Comparison of ENCODE assay signal across 23 cellular contexts in the genomic region with DNA sequence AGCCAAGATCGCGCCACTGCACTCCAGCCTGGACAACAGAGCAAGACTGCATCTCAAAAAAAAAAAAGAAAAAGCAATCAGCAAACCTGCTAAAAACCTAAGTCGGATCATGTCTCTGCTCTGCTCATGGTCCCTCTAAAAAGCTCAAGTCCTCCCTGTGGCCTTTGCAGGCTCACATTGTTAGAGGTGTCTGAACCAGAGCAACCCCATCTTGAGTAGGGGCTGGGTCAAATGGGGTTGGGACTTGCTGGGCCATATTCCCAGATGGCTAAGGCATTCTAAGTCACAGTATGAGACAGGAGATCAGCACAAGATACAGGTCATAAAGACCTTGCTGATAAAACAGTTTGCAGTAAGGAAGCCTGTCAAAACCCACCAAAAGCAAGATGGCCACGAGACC. TPM values are rescaled to one million over a fixed set of nuclear protein-coding genes. Genes with fewer than 3 reads are reported as not detected.
"Had no signal": no experiment of that assay in that cellular context is flagged by ENCODE, and none has a peak within 500 bp of the region (broad histone marks: within the 10 kb centered on the region; RNA-seq: fewer than 3 reads in every experiment).

No MANE protein-coding gene starts in this region.

- H3K4me3 Mint-ChIP-seq: activated B cell treated with CpG ODN at 0.5 μM for 24 hours; activated CD4-positive, alpha-beta T cell treated with anti-CD3 and anti-CD28 coated beads, Interleukin-2, amount 10 ng/mL, durations not matched to agents 24 days and 14 days; activated CD8-positive, alpha-beta memory T cell treated with anti-CD3 and anti-CD28 coated beads, Interleukin-2, amount 10 ng/mL, durations not matched to agents 7 days and 5 days; activated naive CD4-positive, alpha-beta T cell treated with anti-CD3 and anti-CD28 coated beads, Interleukin-2, amount 50 U/mL, for 24 hours; activated T-cell treated with anti-CD3 and anti-CD28 coated beads, Interleukin-2, amount 50 U/mL, for 24 hours; activated T-helper 1 cell treated with anti-CD3 and anti-CD28 coated beads, Interleukin-12 subunit alpha, Interleukin-12 subunit beta, Interleukin-2, Interleukin-4 antibody, amounts not matched to agents 30 ng/mL and 10 ng/mL and 1 ng/mL, durations not matched to agents 14 hours and 24 hours and 36 hours; T-helper 17 cell had no signal

- H3K27ac Mint-ChIP-seq: activated B cell treated with CpG ODN at 0.5 μM for 24 hours; activated CD4-positive, alpha-beta T cell treated with anti-CD3 and anti-CD28 coated beads, Interleukin-2, amount 10 ng/mL, durations not matched to agents 24 days and 14 days; activated CD8-positive, alpha-beta memory T cell treated with anti-CD3 and anti-CD28 coated beads, Interleukin-2, amount 10 ng/mL, durations not matched to agents 7 days and 5 days; activated T-cell treated with anti-CD3 and anti-CD28 coated beads, Interleukin-2, amount 50 U/mL, for 24 hours; activated T-helper 1 cell treated with anti-CD3 and anti-CD28 coated beads, Interleukin-12 subunit alpha, Interleukin-12 subunit beta, Interleukin-2, Interleukin-4 antibody, amounts not matched to agents 30 ng/mL and 10 ng/mL and 1 ng/mL, durations not matched to agents 14 hours and 24 hours and 36 hours; T-helper 17 cell had no signal

- H3K36me3 Mint-ChIP-seq: activated CD8-positive, alpha-beta memory T cell treated with anti-CD3 and anti-CD28 coated beads, Interleukin-2, amount 10 ng/mL, durations not matched to agents 7 days and 5 days; activated naive CD4-positive, alpha-beta T cell treated with anti-CD3 and anti-CD28 coated beads, Interleukin-2, amount 50 U/mL, for 24 hours had no signal

- ATAC-seq: activated CD8-positive, alpha-beta memory T cell treated with anti-CD3 and anti-CD28 coated beads, Interleukin-2, amount 10 ng/mL, durations not matched to agents 7 days and 5 days; PC-3; T-helper 17 cell had no signal

- H3K9me3 Mint-ChIP-seq: activated B cell treated with CpG ODN at 0.5 μM for 24 hours; activated CD4-positive, alpha-beta T cell treated with anti-CD3 and anti-CD28 coated beads, Interleukin-2, amount 10 ng/mL, durations not matched to agents 24 days and 14 days; activated naive CD4-positive, alpha-beta T cell treated with anti-CD3 and anti-CD28 coated beads, Interleukin-2, amount 50 U/mL, for 24 hours; activated T-cell treated with anti-CD3 and anti-CD28 coated beads, Interleukin-2, amount 50 U/mL, for 24 hours; activated T-helper 1 cell treated with anti-CD3 and anti-CD28 coated beads, Interleukin-12 subunit alpha, Interleukin-12 subunit beta, Interleukin-2, Interleukin-4 antibody, amounts not matched to agents 30 ng/mL and 10 ng/mL and 1 ng/mL, durations not matched to agents 14 hours and 24 hours and 36 hours had no signal

- DNase-seq: activated B cell treated with CpG ODN at 0.5 μM for 24 hours; activated CD4-positive, alpha-beta T cell treated with anti-CD3 and anti-CD28 coated beads for 1 hour; activated CD4-positive, alpha-beta T cell treated with anti-CD3 and anti-CD28 coated beads, Interleukin-2, amount 10 ng/mL, durations not matched to agents 24 days and 14 days; activated CD4-positive, alpha-beta T cell treated with anti-CD3 and anti-CD28 coated beads, Interleukin-2, amount 50 U/mL, for 48 hours; activated CD8-positive, alpha-beta memory T cell treated with anti-CD3 and anti-CD28 coated beads, Interleukin-2, amount 10 ng/mL, durations not matched to agents 7 days and 5 days; activated effector memory CD4-positive, alpha-beta T cell treated with Interleukin-2 at 50 U/mL for 16 hours; activated naive CD4-positive, alpha-beta T cell; activated T-cell treated with anti-CD3 and anti-CD28 coated beads, Interleukin-2, amount 50 U/mL, for 24 hours; aorta; central memory CD4-positive, alpha-beta T cell; MM.1S; NCI-H146; NCI-H187 treated with DMSO at 0.1 percent for 48 hours; NCI-H2081 treated with DMSO at 0.1 percent for 48 hours; NCI-H446; NCI-H524; PC-3; SHP77; T-helper 17 cell; T-helper 9 cell had no signal

RNA-seq across cellular contexts. Expression of gene DRAXIN, which starts 3.0 kb away (rescaled TPM):
- total RNA-seq: activated CD4-positive, alpha-beta T cell treated with anti-CD3 and anti-CD28 coated beads, Interleukin-2, amount 10 ng/mL, durations not matched to agents 24 days and 14 days; activated T-helper 1 cell treated with anti-CD3 and anti-CD28 coated beads, Interleukin-12 subunit alpha, Interleukin-12 subunit beta, Interleukin-2, Interleukin-4 antibody, amounts not matched to agents 30 ng/mL and 10 ng/mL and 1 ng/mL, durations not matched to agents 14 hours and 24 hours and 36 hours; bronchial epithelial cell had no signal
